Comparison of ENCODE assay signal across 2 cellular contexts in genomic region chrX:3010532-3010931, GRCh38.
A peak's percentile ranks its signal among the peaks of the same experiment; 100 is the strongest.
TF ChIP-seq lines count a peak whose summit lies in the region.

No MANE protein-coding gene starts in this region.

TF ChIP-seq in HEK293, 187 proteins besides CTCF, POLR2A, EP300 and RAD21:
- TF ChIP-seq GLI4 (tag by site-specific recombination; IDR thresholded peaks at IDR 0.05), result no peak
- TF ChIP-seq ZIC2 (tag by site-specific recombination; IDR thresholded peaks at IDR 0.05), result no peak
- no peak for TF ChIP-seq WT1 (tag by site-specific recombination; IDR thresholded peaks at IDR 0.05)
- TF ChIP-seq SETDB1 (IDR thresholded peaks at IDR 0.05; ENCODE audit: insufficient read length, low read length), result peak; percentile 30
- TF ChIP-seq, protein P1, sequence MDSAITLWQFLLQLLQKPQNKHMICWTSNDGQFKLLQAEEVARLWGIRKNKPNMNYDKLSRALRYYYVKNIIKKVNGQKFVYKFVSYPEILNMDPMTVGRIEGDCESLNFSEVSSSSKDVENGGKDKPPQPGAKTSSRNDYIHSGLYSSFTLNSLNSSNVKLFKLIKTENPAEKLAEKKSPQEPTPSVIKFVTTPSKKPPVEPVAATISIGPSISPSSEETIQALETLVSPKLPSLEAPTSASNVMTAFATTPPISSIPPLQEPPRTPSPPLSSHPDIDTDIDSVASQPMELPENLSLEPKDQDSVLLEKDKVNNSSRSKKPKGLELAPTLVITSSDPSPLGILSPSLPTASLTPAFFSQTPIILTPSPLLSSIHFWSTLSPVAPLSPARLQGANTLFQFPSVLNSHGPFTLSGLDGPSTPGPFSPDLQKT (IDR thresholded peaks at IDR 0.05; ENCODE audit: borderline replicate concordance, low read depth, low read length), result no peak
- TF ChIP-seq ZNF585B (tag by site-specific recombination; IDR thresholded peaks at IDR 0.05), result no peak

TF ChIP-seq in H1, 55 proteins besides CTCF, POLR2A, EP300 and RAD21:
- TF ChIP-seq BCL11A (IDR thresholded peaks at IDR 0.05; ENCODE audit: low read depth in 2 of 2, low read length in 2 of 2) (no peak), GTF2F1 (IDR thresholded peaks at IDR 0.05; ENCODE audit: borderline replicate concordance, low read depth, low read length) (no peak), EGR1 (IDR thresholded peaks at IDR 0.05; ENCODE audit: borderline replicate concordance, low read depth, low read length) (no peak), MAFK (IDR thresholded peaks at IDR 0.05; ENCODE audit: low read depth, low read length) (no peak), YY1 (IDR thresholded peaks at IDR 0.05; ENCODE audit: low read depth, low read length) (no peak), CREB1 (IDR thresholded peaks at IDR 0.05) (no peak), SIRT6 (IDR thresholded peaks at IDR 0.05; ENCODE audit: low read length) (no peak), POU5F1 (IDR thresholded peaks at IDR 0.05; ENCODE audit: low read depth, low read length) (no peak), TAF7 (optimal IDR thresholded peaks at IDR 0.05; ENCODE audit: borderline replicate concordance, low read depth, low read length) (no peak), SIX5 (IDR thresholded peaks at IDR 0.05; ENCODE audit: low read depth, low read length) (no peak), SRF (IDR thresholded peaks at IDR 0.05; ENCODE audit: low read depth, low read length) (no peak), SP2 (IDR thresholded peaks at IDR 0.05; ENCODE audit: low read length) (no peak), JUN (IDR thresholded peaks at IDR 0.05; ENCODE audit: low read depth, low read length) (no peak), SAP30 (IDR thresholded peaks at IDR 0.05; ENCODE audit: insufficient read depth, insufficient replicate concordance, low read length) (no peak), SIN3A (conservative IDR thresholded peaks at IDR 0.05 in 1 of 2, IDR thresholded peaks at IDR 0.05 in 1 of 2; ENCODE audit: low read depth in 1 of 2, low read length in 2 of 2) (no peak), BRCA1 (IDR thresholded peaks at IDR 0.05; ENCODE audit: low read depth, low read length) (no peak), SP1 (IDR thresholded peaks at IDR 0.05; ENCODE audit: low read depth, low read length) (no peak), CHD2 (IDR thresholded peaks at IDR 0.05; ENCODE audit: low read length) (no peak)
- TF ChIP-seq, protein P2, sequence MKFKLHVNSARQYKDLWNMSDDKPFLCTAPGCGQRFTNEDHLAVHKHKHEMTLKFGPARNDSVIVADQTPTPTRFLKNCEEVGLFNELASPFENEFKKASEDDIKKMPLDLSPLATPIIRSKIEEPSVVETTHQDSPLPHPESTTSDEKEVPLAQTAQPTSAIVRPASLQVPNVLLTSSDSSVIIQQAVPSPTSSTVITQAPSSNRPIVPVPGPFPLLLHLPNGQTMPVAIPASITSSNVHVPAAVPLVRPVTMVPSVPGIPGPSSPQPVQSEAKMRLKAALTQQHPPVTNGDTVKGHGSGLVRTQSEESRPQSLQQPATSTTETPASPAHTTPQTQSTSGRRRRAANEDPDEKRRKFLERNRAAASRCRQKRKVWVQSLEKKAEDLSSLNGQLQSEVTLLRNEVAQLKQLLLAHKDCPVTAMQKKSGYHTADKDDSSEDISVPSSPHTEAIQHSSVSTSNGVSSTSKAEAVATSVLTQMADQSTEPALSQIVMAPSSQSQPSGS (IDR thresholded peaks at IDR 0.05; ENCODE audit: low read length), result no peak
